In genomic region chr17:76383645-76384221, GRCh38 we compare ENCODE assay signal across 8 cellular contexts. TPM values are rescaled to one million over a fixed set of nuclear protein-coding genes. Genes with fewer than 3 reads are reported as not detected.
DNase-seq lines count a peak whose midpoint lies in the region; ATAC-seq and TF ChIP-seq lines count a peak whose summit lies in the region.

No MANE protein-coding gene starts in this region.

- 0% methylated on average over 58 of the region's 58 CpGs for WGBS in sigmoid colon, 2 donors

- peak; percentile 52 for ATAC-seq in left ventricle myocardium superior

- TF ChIP-seq POLR2A in sigmoid colon (IDR thresholded peaks at IDR 0.05), result no peak

- peaks cover 4% of the 10 kb centered on the region for H3K4me1 Mint-ChIP-seq in activated naive CD8-positive, alpha-beta T cell treated with anti-CD3 and anti-CD28 coated beads for 36 hours

- H3K4me3 ChIP-seq in HEK293 (ENCODE audit: low read depth, low read length) (peak overlapping the region; percentile 54), sigmoid colon (peak overlapping the region; percentile 32 to 62 (median 55))

- H3K36me3 Mint-ChIP-seq in activated naive CD8-positive, alpha-beta T cell treated with anti-CD3 and anti-CD28 coated beads for 36 hours, result peaks cover 2% of the 10 kb centered on the region

- intact Hi-C loops in left ventricle myocardium superior (cut with micrococcal nuclease), result no loop called here
- intact Hi-C loops in sigmoid colon (cut with DNase I), result loop anchor here (1.0 kb wide), 1 partner anchor 30 kb away; the partner anchor contains the start of gene PRPSAP1

- H3K27me3 ChIP-seq in sigmoid colon, result peaks cover 7 to 32% (median 14%) of the 10 kb centered on the region in 3 donors

- H3K9me3 Mint-ChIP-seq in activated naive CD8-positive, alpha-beta T cell treated with anti-CD3 and anti-CD28 coated beads for 36 hours, result no peaks in the 10 kb centered on the region

- no peaks in the 10 kb centered on the region for H3K27me3 Mint-ChIP-seq in activated naive CD8-positive, alpha-beta T cell treated with anti-CD3 and anti-CD28 coated beads for 36 hours

- H3K9me3 ChIP-seq in HEK293 (ENCODE audit: control insufficient read depth, insufficient read depth, low read depth, low read length), result no peaks in the 10 kb centered on the region
- no peaks in the 10 kb centered on the region for H3K9me3 ChIP-seq in sigmoid colon

- TF ChIP-seq CTCF in HEK293 (tag by site-specific recombination; IDR thresholded peaks at IDR 0.05) (peak; percentile 89; the same call in 1 of the 2 replicates), sigmoid colon (IDR thresholded peaks at IDR 0.05) (peak in 2 of 4 experiments; percentile 25 to 35)

- peak; percentile 77 for DNase-seq in ELR (ENCODE audit: low read depth)
- DNase-seq in OCI-M1 (lab: John Stamatoyannopoulos, UW), result peak; percentile 67
- peak; percentile 65 for DNase-seq in activated naive CD8-positive, alpha-beta T cell treated with anti-CD3 and anti-CD28 coated beads for 36 hours
- peak; percentile 77 for DNase-seq in left ventricle myocardium superior
- no peak for DNase-seq in sigmoid colon
- no peak for DNase-seq in NCI-H2196 treated with DMSO at 0.1 percent for 48 hours (lab: John Stamatoyannopoulos, UW; ENCODE audit: unreplicated experiment)
- no peak for DNase-seq in NCI-H1930 (lab: John Stamatoyannopoulos, UW)

- peaks cover 8% of the 10 kb centered on the region; the same call in 1 of the 2 replicates for H3K4me1 ChIP-seq in HEK293 (ENCODE audit: control insufficient read depth, insufficient read depth, low read length)
- peaks cover 0 to 46% (median 44%) of the 10 kb centered on the region in 4 donors for H3K4me1 ChIP-seq in sigmoid colon

- CTCF ChIA-PET in HEK293 (lab: Yijun Ruan, JAX), result interaction anchor here (0.5 to 4.7 kb wide), 11 partner anchors 8 to 1635 kb away, joined by 3 to 68 read pairs (median 5); partner anchors contain the start of gene PRPSAP1

- H3K27ac ChIP-seq in HEK293 (ENCODE audit: extremely low read depth, low read depth, low read length) (peak overlapping the region; percentile 77; the same call in 1 of the 2 replicates), sigmoid colon (peak overlapping the region; percentile 75 to 86 (median 76))

- H3K27ac Mint-ChIP-seq in activated naive CD8-positive, alpha-beta T cell treated with anti-CD3 and anti-CD28 coated beads for 36 hours, result peak overlapping the region; percentile 87

- TF ChIP-seq EP300 in sigmoid colon (IDR thresholded peaks at IDR 0.05), result no peak

- peaks cover 0 to 14% of the 10 kb centered on the region in 2 experiments; a peak in 2 of 3 replicates for H3K36me3 ChIP-seq in HEK293 (ENCODE audit: control insufficient read depth in 2 of 2, insufficient read depth in 1 of 2, low read length in 2 of 2)
- H3K36me3 ChIP-seq in sigmoid colon, result no peaks in the 10 kb centered on the region

- peak overlapping the region; percentile 82 for H3K4me3 Mint-ChIP-seq in activated naive CD8-positive, alpha-beta T cell treated with anti-CD3 and anti-CD28 coated beads for 36 hours

- POLR2A ChIA-PET in HEK293 (lab: Yijun Ruan, JAX), result interaction anchor here (1.3 to 4.0 kb wide), 3 partner anchors 21 to 31 kb away, joined by 4 to 51 read pairs (median 4); partner anchors contain the start of gene PRPSAP1

TF ChIP-seq in HEK293, 187 proteins besides CTCF, POLR2A, EP300 and RAD21 (continues in another document):
- no peak for TF ChIP-seq KLF17 (tag by site-specific recombination; IDR thresholded peaks at IDR 0.05)
- no peak for TF ChIP-seq GLI2 (tag by site-specific recombination; IDR thresholded peaks at IDR 0.05; ENCODE audit: borderline replicate concordance, low read depth)
- TF ChIP-seq OVOL3 (tag by site-specific recombination; IDR thresholded peaks at IDR 0.05), result no peak
- no peak for TF ChIP-seq ZFP41 (tag by site-specific recombination; IDR thresholded peaks at IDR 0.05; ENCODE audit: borderline replicate concordance)
- no peak for TF ChIP-seq FEZF1 (tag by site-specific recombination; IDR thresholded peaks at IDR 0.05)
- TF ChIP-seq ZNF596 (tag by site-specific recombination; IDR thresholded peaks at IDR 0.05), result no peak
- no peak for TF ChIP-seq ZNF433 (tag by site-specific recombination; IDR thresholded peaks at IDR 0.05; ENCODE audit: low read depth)
- TF ChIP-seq, protein P1, sequence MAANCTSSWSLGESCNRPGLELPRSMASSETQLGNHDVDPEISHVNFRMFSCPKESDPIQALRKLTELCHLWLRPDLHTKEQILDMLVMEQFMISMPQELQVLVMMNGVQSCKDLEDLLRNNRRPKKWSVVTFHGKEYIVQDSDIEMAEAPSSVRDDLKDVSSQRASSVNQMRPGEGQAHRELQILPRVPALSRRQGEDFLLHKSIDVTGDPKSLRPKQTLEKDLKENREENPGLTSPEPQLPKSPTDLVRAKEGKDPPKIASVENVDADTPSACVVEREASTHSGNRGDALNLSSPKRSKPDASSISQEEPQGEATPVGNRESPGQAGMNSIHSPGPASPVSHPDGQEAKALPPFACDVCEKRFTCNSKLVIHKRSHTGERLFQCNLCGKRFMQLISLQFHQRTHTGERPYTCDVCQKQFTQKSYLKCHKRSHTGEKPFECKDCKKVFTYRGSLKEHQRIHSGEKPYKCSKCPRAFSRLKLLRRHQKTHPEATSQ (tag by site-specific recombination; IDR thresholded peaks at IDR 0.05), result no peak
- no peak for TF ChIP-seq ZNF621 (tag by site-specific recombination; IDR thresholded peaks at IDR 0.05)
- no peak for TF ChIP-seq REPIN1 (tag by site-specific recombination; IDR thresholded peaks at IDR 0.05; ENCODE audit: low read depth)
- TF ChIP-seq ZNF114 (tag by site-specific recombination; IDR thresholded peaks at IDR 0.05), result no peak
- peak; percentile 89 for TF ChIP-seq PATZ1 (tag by site-specific recombination; IDR thresholded peaks at IDR 0.05)
- TF ChIP-seq KLF9 (tag by site-specific recombination; IDR thresholded peaks at IDR 0.05; ENCODE audit: low read depth), result no peak
- no peak for TF ChIP-seq ZNF280C (tag by site-specific recombination; IDR thresholded peaks at IDR 0.05)
- no peak for TF ChIP-seq ZNF362 (tag by site-specific recombination; IDR thresholded peaks at IDR 0.05)
- no peak for TF ChIP-seq ZNF266 (tag by site-specific recombination; IDR thresholded peaks at IDR 0.05; ENCODE audit: low read depth)

RNA-seq across cellular contexts. Expression of gene SPHK1, which starts 0.7 kb away (rescaled TPM):
- 10 to 100 TPM; 10.9 to 12.0 TPM for total RNA-seq in activated naive CD8-positive, alpha-beta T cell treated with anti-CD3 and anti-CD28 coated beads for 36 hours
- total RNA-seq in left ventricle myocardium superior (2.7 TPM), sigmoid colon (1 to 10 TPM; 5.4 to 8.3 (median 7.7) TPM)
- polyA plus RNA-seq in sigmoid colon, result 1 to 10 TPM; 5.4 to 9.7 (median 5.5) TPM

RNA-seq across cellular contexts. Expression of gene PRPSAP1, which starts 30.0 kb away (rescaled TPM):
- 10 to 100 TPM; 30.9 to 31.3 TPM for total RNA-seq in activated naive CD8-positive, alpha-beta T cell treated with anti-CD3 and anti-CD28 coated beads for 36 hours
- 38.8 TPM for total RNA-seq in left ventricle myocardium superior
- 10 to 100 TPM; 39.0 to 70.3 (median 42.3) TPM for total RNA-seq in sigmoid colon
- polyA plus RNA-seq in sigmoid colon, result 10 to 100 TPM; 34.7 to 51.7 (median 35.1) TPM

Comparison
In these comparisons a context has a peak if more than half of its experiments do, and no peak if none do; other contexts are left out.
1. DNase-seq: peak in ELR (single experiment), OCI-M1 (single experiment), activated naive CD8-positive, alpha-beta T cell treated with anti-CD3 and anti-CD28 coated beads for 36 hours (single experiment) and left ventricle myocardium superior (single experiment); none in sigmoid colon (single experiment), NCI-H2196 treated with DMSO at 0.1 percent for 48 hours (single experiment) and NCI-H1930 (0 of 2).